34 cellular contexts compared by ENCODE assay signal in the genomic region with DNA sequence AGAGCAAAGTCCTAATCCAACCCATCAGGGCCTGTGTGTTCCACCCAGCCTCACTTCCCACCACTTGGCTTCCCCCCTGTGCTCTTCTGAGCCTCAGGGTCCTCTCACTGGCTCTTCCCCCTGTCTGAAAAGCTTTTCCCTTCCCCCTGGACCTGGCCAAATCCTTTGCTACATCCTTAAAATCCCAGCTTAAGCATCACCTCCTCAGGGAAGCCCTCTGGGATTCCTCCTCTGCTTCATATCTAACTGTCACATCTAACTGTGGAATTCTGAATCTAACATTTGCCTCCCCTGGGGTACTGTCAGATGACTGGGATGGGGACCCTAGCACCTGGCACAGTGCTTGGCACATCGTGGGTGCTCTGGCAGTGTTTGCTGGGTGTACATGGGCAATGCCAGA. TPM values are rescaled to one million over a fixed set of nuclear protein-coding genes. Genes with fewer than 3 reads are reported as not detected.
"Had no signal": no experiment of that assay in that cellular context is flagged by ENCODE, and none has a peak within 500 bp of the region (broad histone marks: within the 10 kb centered on the region; RNA-seq: fewer than 3 reads in every experiment).

No MANE protein-coding gene starts in this region.

- H3K9me3 Mint-ChIP-seq: dendritic cell treated with granulocyte-macrophage colony-stimulating factor and Interleukin-4, amounts not matched to agents 40 ng/mL and 50 ng/mL, for 4 days; effector memory CD8-positive, alpha-beta T cell; endodermal cell; mesothelial cell of epicardium; naive B cell had no signal

- H3K27ac ChIP-seq: colonic mucosa, epithelial cell of prostate, esophagus squamous epithelium, gastrocnemius medialis, heart right ventricle, left lung, lower lobe of right lung had no signal

- H3K4me3 Mint-ChIP-seq: dendritic cell treated with granulocyte-macrophage colony-stimulating factor and Interleukin-4, amounts not matched to agents 40 ng/mL and 50 ng/mL, for 4 days; effector memory CD8-positive, alpha-beta T cell; endodermal cell; mesothelial cell of epicardium; naive B cell had no signal

- H3K27ac Mint-ChIP-seq: dendritic cell treated with granulocyte-macrophage colony-stimulating factor and Interleukin-4, amounts not matched to agents 40 ng/mL and 50 ng/mL, for 4 days; effector memory CD8-positive, alpha-beta T cell; endodermal cell; mesothelial cell of epicardium; naive B cell had no signal

- DNase-seq: colonic mucosa; cortex of kidney; effector CD8-positive, alpha-beta T cell; effector memory CD8-positive, alpha-beta T cell; endodermal cell; erythroblast; esophagus squamous epithelium; foreskin fibroblast; foreskin melanocyte; gastrocnemius medialis; glutamatergic neuron; head of caudate nucleus; heart right ventricle; hippocampal formation; left cardiac atrium; left lung; left ventricle myocardium superior; lower lobe of right lung; mesenchymal stem cell; mucosa of descending colon; naive B cell had no signal

- ATAC-seq: effector memory CD8-positive, alpha-beta T cell; esophagus mucosa; gastrocnemius medialis; heart right ventricle; left cardiac atrium; left lung; left ventricle myocardium superior; lower lobe of right lung; mucosa of descending colon had no signal

- H3K4me1 ChIP-seq: colonic mucosa, gastrocnemius medialis, heart right ventricle, left lung, lower lobe of right lung had no signal

- FAIRE-seq: endometrium, endothelial cell of umbilical vein, islet of Langerhans, keratinocyte had no signal

- H3K36me3 ChIP-seq: colonic mucosa, esophagus squamous epithelium, gastrocnemius medialis, heart right ventricle, left lung, lower lobe of right lung had no signal

- H3K4me3 ChIP-seq: colonic mucosa, esophagus squamous epithelium, gastrocnemius medialis, heart right ventricle, left lung, lower lobe of right lung, mucosa of descending colon had no signal

- H3K36me3 Mint-ChIP-seq: mesothelial cell of epicardium, naive B cell had no signal

- H3K4me1 Mint-ChIP-seq: endodermal cell had no signal

- H3K27me3 ChIP-seq: colonic mucosa had no signal

- H3K9me3 ChIP-seq: colonic mucosa, esophagus squamous epithelium, gastrocnemius medialis, heart right ventricle, left lung, lower lobe of right lung, mucosa of descending colon had no signal

RNA-seq across cellular contexts. Expression of a gene that starts 1.0 kb away (rescaled TPM):
- total RNA-seq: dermis microvascular lymphatic vessel endothelial cell, endothelial cell of umbilical vein, gastrocnemius medialis, glomerular endothelial cell, kidney epithelial cell, left ventricle myocardium superior, lung microvascular endothelial cell, myocyte had no signal
- polyA plus RNA-seq: endothelial cell of umbilical vein, keratinocyte had no signal
